Comparison of ENCODE assay signal across 9 cellular contexts in the genomic region with DNA sequence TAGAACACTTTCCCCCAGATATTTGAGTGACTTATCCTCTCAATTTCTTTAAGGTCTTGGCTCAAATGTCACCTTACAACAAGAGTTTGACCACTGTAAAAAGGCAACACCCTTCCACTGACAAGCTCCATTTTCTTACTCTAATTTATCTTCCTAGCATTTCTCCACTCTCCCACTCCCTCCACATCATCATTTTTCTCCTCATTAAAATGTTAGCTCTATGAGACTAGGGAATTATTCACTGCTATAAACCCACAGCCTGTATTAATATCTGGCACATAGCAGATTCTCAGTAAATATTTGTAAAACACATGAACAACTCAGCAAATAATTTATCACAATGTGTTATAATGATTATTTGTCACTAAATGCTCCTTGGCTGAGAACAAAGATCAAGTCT.
"Had no signal": no experiment of that assay in that cellular context is flagged by ENCODE, and none has a peak within 500 bp of the region (broad histone marks: within the 10 kb centered on the region; RNA-seq: fewer than 3 reads in every experiment).

No MANE protein-coding gene starts in this region.

- H3K9ac ChIP-seq: GM23248 had no signal

- H3K4me1 ChIP-seq: HAP-1 had no signal

- H3K4me2 ChIP-seq: GM23338 had no signal

- H3K4me3 ChIP-seq: GM23248, GM23338, HAP-1 had no signal

- H3K36me3 ChIP-seq: HAP-1 had no signal

- DNase-seq: GM23248, GOT3, H7, H9, HCEC 1CT, HFFc6 had no signal

- H3K9me3 ChIP-seq: HAP-1 had no signal

- ATAC-seq: GM23338, HCT116 had no signal

- H3K27ac ChIP-seq: GM23248 had no signal

- H2AFZ ChIP-seq: GM23248, GM23338 had no signal
